In genomic region chr11:76085321-76085720, GRCh38 we compare ENCODE assay signal across 24 cellular contexts.
"Had no signal": no experiment of that assay in that cellular context is flagged by ENCODE, and none has a peak within 500 bp of the region (broad histone marks: within the 10 kb centered on the region; RNA-seq: fewer than 3 reads in every experiment).

No MANE protein-coding gene starts in this region.

- H3K9me3 ChIP-seq: MG63, Peyer's patch, SJCRH30, SK-N-SH had no signal

- H3K27ac ChIP-seq: Peyer's patch, RWPE1, SJCRH30, VCaP had no signal

- H3K27ac Mint-ChIP-seq: activated CD4-positive, alpha-beta memory T cell treated with anti-CD3 and anti-CD28 coated beads for 36 hours; activated CD4-positive, alpha-beta T cell treated with anti-CD3 and anti-CD28 coated beads, Interleukin-2, amount 10 ng/mL, durations not matched to agents 7 days and 5 days; activated naive CD4-positive, alpha-beta T cell treated with anti-CD3 and anti-CD28 coated beads for 36 hours; activated naive CD8-positive, alpha-beta T cell had no signal

- H3K4me2 ChIP-seq: SK-N-SH had no signal

- H3K9ac ChIP-seq: SK-N-SH had no signal

- H3K4me3 ChIP-seq: breast epithelium, MG63, Peyer's patch, SJCRH30 had no signal

- DNase-seq: activated CD4-positive, alpha-beta memory T cell treated with anti-CD3 and anti-CD28 coated beads for 36 hours; activated CD4-positive, alpha-beta T cell treated with anti-CD3 and anti-CD28 coated beads, Interleukin-2, amount 10 ng/mL, durations not matched to agents 7 days and 5 days; activated CD4-positive, CD25-positive, alpha-beta regulatory T cell; activated CD8-positive, alpha-beta memory T cell treated with anti-CD3 and anti-CD28 coated beads for 24 hours; activated gamma-delta T cell; activated naive CD4-positive, alpha-beta T cell treated with anti-CD3 and anti-CD28 coated beads for 36 hours; activated T-cell treated with anti-CD3 and anti-CD28 coated beads, Interleukin-2, amount 50 U/mL, for 4 hours; anterior cingulate cortex; MG63; MV-4-11; NCI-H1092 treated with DMSO at 0.1 percent for 48 hours; NCI-H1417 treated with DMSO at 0.1 percent for 48 hours; NCI-H187; NCI-H2081; NCI-H524; Peyer's patch; Right ventricle myocardium superior; SJCRH30; SK-N-SH; T-helper 1 cell had no signal

- H3K36me3 ChIP-seq: breast epithelium, MG63, SJCRH30 had no signal

- H3K4me3 Mint-ChIP-seq: activated CD4-positive, alpha-beta memory T cell treated with anti-CD3 and anti-CD28 coated beads for 36 hours; activated CD4-positive, alpha-beta T cell treated with anti-CD3 and anti-CD28 coated beads, Interleukin-2, amount 10 ng/mL, durations not matched to agents 7 days and 5 days; activated naive CD4-positive, alpha-beta T cell treated with anti-CD3 and anti-CD28 coated beads for 36 hours; activated naive CD8-positive, alpha-beta T cell; activated T-cell treated with anti-CD3 and anti-CD28 coated beads, Interleukin-2, amount 50 U/mL, for 4 hours had no signal

- H3K9me3 Mint-ChIP-seq: activated CD4-positive, alpha-beta T cell treated with anti-CD3 and anti-CD28 coated beads, Interleukin-2, amount 10 ng/mL, durations not matched to agents 7 days and 5 days had no signal

- H3K4me1 ChIP-seq: breast epithelium, Peyer's patch had no signal

- H3K27me3 Mint-ChIP-seq: activated CD4-positive, alpha-beta memory T cell treated with anti-CD3 and anti-CD28 coated beads for 36 hours; activated CD4-positive, alpha-beta T cell treated with anti-CD3 and anti-CD28 coated beads, Interleukin-2, amount 10 ng/mL, durations not matched to agents 7 days and 5 days; activated naive CD8-positive, alpha-beta T cell had no signal

- H3K27me3 ChIP-seq: breast epithelium, MG63, Peyer's patch, SJCRH30 had no signal

- ATAC-seq: activated T-cell treated with anti-CD3 and anti-CD28 coated beads, Interleukin-2, amount 50 U/mL, for 4 hours had no signal

- H3K9me2 ChIP-seq: SK-N-SH had no signal

- H3K4me1 Mint-ChIP-seq: activated CD4-positive, alpha-beta T cell treated with anti-CD3 and anti-CD28 coated beads, Interleukin-2, amount 10 ng/mL, durations not matched to agents 7 days and 5 days had no signal
